Comparison of ENCODE assay signal across 21 cellular contexts in the genomic region with DNA sequence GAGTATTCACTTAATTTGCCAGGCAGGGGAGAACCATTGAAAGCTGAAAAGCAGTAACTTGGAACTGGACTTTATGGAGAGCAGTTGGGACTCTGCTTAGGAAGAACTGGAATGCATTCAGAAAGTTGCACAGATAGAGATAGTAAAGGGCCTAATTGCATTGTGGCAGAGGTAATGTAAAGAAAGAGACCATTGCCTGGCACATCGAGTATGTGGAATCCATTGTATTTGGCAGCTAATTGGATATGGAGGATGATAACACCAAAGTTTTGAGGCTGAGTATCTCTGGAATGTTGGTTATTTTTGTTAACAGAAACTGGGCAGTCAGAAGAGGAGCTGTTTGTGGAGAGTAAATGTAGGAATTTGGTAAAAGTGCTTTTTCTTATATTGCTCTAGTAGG.
"Had no signal": no experiment of that assay in that cellular context is flagged by ENCODE, and none has a peak within 500 bp of the region (broad histone marks: within the 10 kb centered on the region; RNA-seq: fewer than 3 reads in every experiment).

No MANE protein-coding gene starts in this region.

- H3K27ac Mint-ChIP-seq: activated CD4-positive, alpha-beta T cell treated with anti-CD3 and anti-CD28 coated beads, Interleukin-2, amount 10 ng/mL, durations not matched to agents 24 days and 14 days; activated CD8-positive, alpha-beta T cell treated with anti-CD3 and anti-CD28 coated beads, Interleukin-2, amount 10 ng/mL, durations not matched to agents 7 days and 5 days; activated naive CD8-positive, alpha-beta T cell treated with anti-CD3 and anti-CD28 coated beads, Interleukin-2, amount 10 ng/mL, durations not matched to agents 7 days and 5 days; activated T-cell treated with anti-CD3 and anti-CD28 coated beads, Interleukin-2, amount 50 U/mL, for 24 hours; activated T-helper 2 cell treated with anti-CD3 and anti-CD28 coated beads, Interferon-gamma antibody, Interleukin-2, Interleukin-4, amounts not matched to agents 10 μg/mL and 5 μg/mL and 100 μg/mL, durations not matched to agents 14 hours and 24 hours and 36 hours; memory B cell; naive thymus-derived CD8-positive, alpha-beta T cell; T-cell had no signal

- H3K4me3 Mint-ChIP-seq: activated CD4-positive, alpha-beta T cell treated with anti-CD3 and anti-CD28 coated beads, Interleukin-2, amount 10 ng/mL, durations not matched to agents 24 days and 14 days; activated CD8-positive, alpha-beta T cell treated with anti-CD3 and anti-CD28 coated beads, Interleukin-2, amount 10 ng/mL, durations not matched to agents 7 days and 5 days; activated naive CD8-positive, alpha-beta T cell treated with anti-CD3 and anti-CD28 coated beads, Interleukin-2, amount 10 ng/mL, durations not matched to agents 7 days and 5 days; activated T-cell treated with anti-CD3 and anti-CD28 coated beads, Interleukin-2, amount 50 U/mL, for 24 hours; memory B cell; naive thymus-derived CD8-positive, alpha-beta T cell; T-cell had no signal

- H3K4me3 ChIP-seq: breast epithelium, esophagus muscularis mucosa, tibial artery, uterus had no signal

- H3K36me3 Mint-ChIP-seq: activated naive CD8-positive, alpha-beta T cell treated with anti-CD3 and anti-CD28 coated beads, Interleukin-2, amount 10 ng/mL, durations not matched to agents 7 days and 5 days; memory B cell; naive thymus-derived CD8-positive, alpha-beta T cell; T-cell had no signal

- H3K9me3 Mint-ChIP-seq: activated CD4-positive, alpha-beta T cell treated with anti-CD3 and anti-CD28 coated beads, Interleukin-2, amount 10 ng/mL, durations not matched to agents 24 days and 14 days; activated naive CD8-positive, alpha-beta T cell treated with anti-CD3 and anti-CD28 coated beads, Interleukin-2, amount 10 ng/mL, durations not matched to agents 7 days and 5 days; activated T-cell treated with anti-CD3 and anti-CD28 coated beads, Interleukin-2, amount 50 U/mL, for 24 hours; activated T-helper 2 cell treated with anti-CD3 and anti-CD28 coated beads, Interferon-gamma antibody, Interleukin-2, Interleukin-4, amounts not matched to agents 10 μg/mL and 5 μg/mL and 100 μg/mL, durations not matched to agents 14 hours and 24 hours and 36 hours; naive thymus-derived CD8-positive, alpha-beta T cell; T-cell had no signal

- H3K36me3 ChIP-seq: breast epithelium, esophagus muscularis mucosa, neutrophil, tibial artery, uterus had no signal

- H3K4me1 ChIP-seq: breast epithelium had no signal

- H3K27me3 ChIP-seq: breast epithelium, esophagus muscularis mucosa, neutrophil, tibial artery, uterus had no signal

- ATAC-seq: activated CD8-positive, alpha-beta T cell treated with anti-CD3 and anti-CD28 coated beads, Interleukin-2, amount 10 ng/mL, durations not matched to agents 7 days and 5 days; naive thymus-derived CD8-positive, alpha-beta T cell; stimulated activated naive CD8-positive, alpha-beta T cell treated with anti-CD3 and anti-CD28 coated beads, Interleukin-15, Interleukin-2, amounts not matched to agents 100 U/mL and 50 U/mL, for 24 hours; T-cell had no signal

- H3K27me3 Mint-ChIP-seq: activated naive CD8-positive, alpha-beta T cell treated with anti-CD3 and anti-CD28 coated beads, Interleukin-2, amount 10 ng/mL, durations not matched to agents 7 days and 5 days; activated T-cell treated with anti-CD3 and anti-CD28 coated beads, Interleukin-2, amount 50 U/mL, for 24 hours; memory B cell had no signal

- H3K9me3 ChIP-seq: breast epithelium, esophagus muscularis mucosa, neutrophil, tibial artery, uterus had no signal

- DNase-seq: activated CD4-positive, alpha-beta T cell treated with anti-CD3 and anti-CD28 coated beads, Interleukin-2, amount 10 ng/mL, durations not matched to agents 24 days and 14 days; activated CD8-positive, alpha-beta T cell treated with anti-CD3 and anti-CD28 coated beads, Interleukin-2, amount 10 ng/mL, durations not matched to agents 7 days and 5 days; activated naive CD4-positive, alpha-beta T cell treated with Interleukin-2 at 50 U/mL for 16 hours; activated naive CD8-positive, alpha-beta T cell treated with anti-CD3 and anti-CD28 coated beads, Interleukin-2, amount 10 ng/mL, durations not matched to agents 7 days and 5 days; activated T-cell treated with anti-CD3 and anti-CD28 coated beads, Interleukin-2, amount 50 U/mL, for 24 hours; cerebellar nuclear complex; effector CD4-positive, alpha-beta T cell; naive thymus-derived CD8-positive, alpha-beta T cell; posterior cingulate gyrus; retina; stimulated activated CD4-positive, alpha-beta T cell treated with anti-CD3 and anti-CD28 coated beads, Interleukin-2, amount 100 ng/mL, for 24 hours; stimulated activated naive CD8-positive, alpha-beta T cell treated with anti-CD3 and anti-CD28 coated beads, Interleukin-15, Interleukin-2, amounts not matched to agents 100 U/mL and 50 U/mL, for 24 hours; substantia nigra; T-cell; tibial artery; uterus had no signal

- H3K27ac ChIP-seq: breast epithelium, esophagus muscularis mucosa, neutrophil, tibial artery, uterus had no signal

- H3K4me1 Mint-ChIP-seq: activated CD4-positive, alpha-beta T cell treated with anti-CD3 and anti-CD28 coated beads, Interleukin-2, amount 10 ng/mL, durations not matched to agents 24 days and 14 days; activated naive CD8-positive, alpha-beta T cell treated with anti-CD3 and anti-CD28 coated beads, Interleukin-2, amount 10 ng/mL, durations not matched to agents 7 days and 5 days; memory B cell; naive thymus-derived CD8-positive, alpha-beta T cell; T-cell had no signal
